Comparison of ENCODE assay signal across 8 cellular contexts in the genomic region with DNA sequence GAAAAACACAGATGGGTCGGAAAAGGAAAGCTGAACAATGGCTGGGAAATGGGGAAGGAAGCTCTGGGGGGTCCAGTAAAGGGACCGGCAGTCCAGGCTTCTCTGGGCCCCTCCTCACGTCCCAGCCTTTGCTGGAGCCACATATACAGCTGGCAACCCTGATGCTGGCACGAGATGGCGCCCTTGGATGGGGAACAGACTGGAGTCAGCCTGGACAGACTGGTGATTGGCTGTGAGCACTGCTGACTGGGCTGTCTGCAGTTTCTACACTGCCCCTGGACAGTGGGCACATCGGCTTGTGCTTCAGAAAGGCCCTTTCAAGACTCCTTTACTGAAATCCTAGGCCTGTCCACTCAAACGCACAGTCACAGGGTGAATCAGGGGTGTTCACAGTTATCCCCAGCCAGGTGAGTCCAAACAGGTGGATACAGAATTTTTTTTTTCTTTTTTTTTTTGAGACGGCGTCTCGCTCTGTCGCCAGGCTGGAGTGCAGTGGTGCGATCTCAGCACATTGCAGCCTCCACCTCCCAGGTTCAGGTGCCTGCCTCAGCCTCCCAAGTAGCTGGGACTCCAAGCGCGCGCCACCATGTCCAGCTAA. TPM values are rescaled to one million over a fixed set of nuclear protein-coding genes. Genes with fewer than 3 reads are reported as not detected.
A peak's percentile ranks its signal among the peaks of the same experiment; 100 is the strongest.
DNase-seq lines count a peak whose midpoint lies in the region; ATAC-seq and TF ChIP-seq lines count a peak whose summit lies in the region.

No MANE protein-coding gene starts in this region.

- CTCF ChIA-PET in CD4-positive, alpha-beta memory T cell (lab: Charles Lee; ENCODE audit: partially characterized antibody) = interaction anchor here (1.0 to 1.5 kb wide), 2 partner anchors 214 to 221 kb away, joined by 3 to 9 read pairs; no protein-coding TSS in a partner anchor

- H3K4me1 Mint-ChIP-seq in CD4-positive, alpha-beta memory T cell = peaks cover 0 to 5% (median 2%) of the 10 kb centered on the region in 4 donors
- peaks cover 5 to 6% of the 10 kb centered on the region in 2 donors for H3K4me1 Mint-ChIP-seq in stimulated activated naive B cell treated with anti-CD40 and anti-IgM and Interleukin-4, amounts not matched to agents 10 μg/mL and 1 μg/mL and 100 μg/mL, for 72 hours

- H3K4me1 ChIP-seq in CD4-positive, alpha-beta memory T cell (ENCODE audit: insufficient read depth, low read length) = no peaks in the 10 kb centered on the region

- intact Hi-C loops in CD4-positive, alpha-beta memory T cell (cut with micrococcal nuclease) = no loop called here

- no peaks in the 10 kb centered on the region for H3K36me3 ChIP-seq in CD4-positive, alpha-beta memory T cell (ENCODE audit: insufficient read depth, low read length)

- peak; percentile 94 for TF ChIP-seq CTCF in epithelial cell of proximal tubule (conservative IDR thresholded peaks at IDR 0.05; ENCODE audit: low read depth, low read length)

- peak; percentile 89 to 90 for ATAC-seq in stimulated activated naive B cell treated with anti-CD40 and anti-IgM and Interleukin-4, amounts not matched to agents 10 μg/mL and 1 μg/mL and 100 μg/mL, for 72 hours (replicated peaks)
- no peak for ATAC-seq in GM18498 (IDR thresholded peaks at IDR 0.05; ENCODE audit: unreplicated experiment)

- peaks cover 24 to 42% of the 10 kb centered on the region in 2 donors for H3K27me3 Mint-ChIP-seq in CD4-positive, alpha-beta memory T cell
- H3K27me3 Mint-ChIP-seq in stimulated activated naive B cell treated with anti-CD40 and anti-IgM and Interleukin-4, amounts not matched to agents 10 μg/mL and 1 μg/mL and 100 μg/mL, for 72 hours = peaks cover 41 to 58% of the 10 kb centered on the region in 2 donors

- H3K9me3 Mint-ChIP-seq in CD4-positive, alpha-beta memory T cell = no peaks in the 10 kb centered on the region
- no peaks in the 10 kb centered on the region for H3K9me3 Mint-ChIP-seq in stimulated activated naive B cell treated with anti-CD40 and anti-IgM and Interleukin-4, amounts not matched to agents 10 μg/mL and 1 μg/mL and 100 μg/mL, for 72 hours

- no peak overlapping the region for H3K27ac ChIP-seq in CD4-positive, alpha-beta memory T cell (ENCODE audit: low read depth, low read length)

- H3K4me3 Mint-ChIP-seq in CD4-positive, alpha-beta memory T cell = no peak overlapping the region
- no peak overlapping the region for H3K4me3 Mint-ChIP-seq in stimulated activated naive B cell treated with anti-CD40 and anti-IgM and Interleukin-4, amounts not matched to agents 10 μg/mL and 1 μg/mL and 100 μg/mL, for 72 hours

- peak overlapping the region in 1 of 7 donors; percentile 53 for H3K27ac Mint-ChIP-seq in CD4-positive, alpha-beta memory T cell
- H3K27ac Mint-ChIP-seq in stimulated activated naive B cell treated with anti-CD40 and anti-IgM and Interleukin-4, amounts not matched to agents 10 μg/mL and 1 μg/mL and 100 μg/mL, for 72 hours = no peak overlapping the region

- H3K9me3 ChIP-seq in CD4-positive, alpha-beta memory T cell (ENCODE audit: control insufficient read depth in 1 of 2, low read length in 2 of 2) = no peaks in the 10 kb centered on the region

- POLR2A ChIA-PET in CD4-positive, alpha-beta memory T cell (lab: Charles Lee; ENCODE audit: partially characterized antibody) = no interaction called here

- no peaks in the 10 kb centered on the region for H3K36me3 Mint-ChIP-seq in CD4-positive, alpha-beta memory T cell
- H3K36me3 Mint-ChIP-seq in stimulated activated naive B cell treated with anti-CD40 and anti-IgM and Interleukin-4, amounts not matched to agents 10 μg/mL and 1 μg/mL and 100 μg/mL, for 72 hours = no peaks in the 10 kb centered on the region

- H3K4me3 ChIP-seq in CD4-positive, alpha-beta memory T cell (ENCODE audit: low read length in 2 of 2) = no peak overlapping the region
- H3K4me3 ChIP-seq in epithelial cell of proximal tubule (ENCODE audit: low read depth, low read length) = no peak overlapping the region

- DNase-seq in CD4-positive, alpha-beta memory T cell = peak in 4 of 5 donors; percentile 23 to 34 (median 26)
- DNase-seq in HS-27A (ENCODE audit: low read depth) = peak; percentile 51
- peak; percentile 77 for DNase-seq in NCI-H82 treated with DMSO at 0.1 percent for 48 hours (lab: John Stamatoyannopoulos, UW; ENCODE audit: unreplicated experiment)
- peak in 2 of 3 experiments; percentile 24 to 37 for DNase-seq in activated CD8-positive, alpha-beta memory T cell treated with anti-CD3 and anti-CD28 coated beads for 48 hours (ENCODE audit: low read depth in 2 of 3, low spot score in 2 of 3)
- peak; percentile 18 for DNase-seq in epithelial cell of proximal tubule (ENCODE audit: low read depth)
- peak; percentile 84 for DNase-seq in myocyte (ENCODE audit: low read depth)
- DNase-seq in stimulated activated naive B cell treated with anti-CD40 and anti-IgM and Interleukin-4, amounts not matched to agents 10 μg/mL and 1 μg/mL and 100 μg/mL, for 72 hours = peak; percentile 32

- peaks cover 4% of the 10 kb centered on the region for H3K27me3 ChIP-seq in CD4-positive, alpha-beta memory T cell (ENCODE audit: insufficient read depth, low read length)

RNA-seq across cellular contexts. Expression of a gene that starts 31.1 kb away (rescaled TPM):
- total RNA-seq in CD4-positive, alpha-beta memory T cell = 10 to 100 TPM; 46.3 to 50.6 TPM
- polyA plus RNA-seq in CD4-positive, alpha-beta memory T cell = 1 to 10 TPM in 1 of 2 donors, under 1 TPM in 1; 0.81 to 6.7 TPM
- total RNA-seq in epithelial cell of proximal tubule = 6.9 and 9.8 TPM in 2 replicates
- 19.0 and 19.9 TPM in 2 replicates for total RNA-seq in myocyte
- polyA plus RNA-seq in myocyte (2012) = 8.7 TPM

Comparison
In these comparisons a context has a peak if more than half of its experiments do, and no peak if none do; other contexts are left out.
1. DNase-seq: peak in every context shown above with its lines; median percentile 84 in myocyte; 77 in NCI-H82 treated with DMSO at 0.1 percent for 48 hours; 51 in HS-27A; 32 in stimulated activated naive B cell treated with anti-CD40 and anti-IgM and Interleukin-4, amounts not matched to agents 10 μg/mL and 1 μg/mL and 100 μg/mL, for 72 hours; 30 in activated CD8-positive, alpha-beta memory T cell treated with anti-CD3 and anti-CD28 coated beads for 48 hours; 26 in CD4-positive, alpha-beta memory T cell; 18 in epithelial cell of proximal tubule.